Comparison of ENCODE assay signal across 12 cellular contexts in genomic region chr3:56916697-56917336, GRCh38.
A peak's percentile ranks its signal among the peaks of the same experiment; 100 is the strongest.
DNase-seq lines count a peak whose midpoint lies in the region; ATAC-seq, FAIRE-seq and TF ChIP-seq lines count a peak whose summit lies in the region.
"Had no signal": no experiment of that assay in that cellular context is flagged by ENCODE, and none has a peak within 500 bp of the region (broad histone marks: within the 10 kb centered on the region; RNA-seq: fewer than 3 reads in every experiment).

No MANE protein-coding gene starts in this region.

- POLR2A ChIA-PET in activated CD4-positive, alpha-beta T cell treated with anti-CD3 and anti-CD28 coated beads for 36 hours (lab: Charles Lee), result interaction anchor here (0.6 to 2.0 kb wide), 5 partner anchors 41 to 127 kb away, joined by 3 to 10 read pairs (median 5); no protein-coding TSS in a partner anchor

- H3K27ac ChIP-seq in Karpas-422 (ENCODE audit: low read length), result peak overlapping the region; percentile 96
- peak overlapping the region; percentile 48 to 80 for H3K27ac ChIP-seq in small intestine (ENCODE audit: low read depth in 1 of 2, low read length in 1 of 2)
- H3K27ac ChIP-seq: brain microvascular endothelial cell had no signal

- 68 to 85% (median 71%) methylated on average over 5 of the region's 5 CpGs for WGBS in small intestine, 3 donors

- H3K4me1 ChIP-seq in Karpas-422 (ENCODE audit: low read length), result peaks cover 70% of the 10 kb centered on the region
- peaks cover 0 to 6% of the 10 kb centered on the region in 2 donors for H3K4me1 ChIP-seq in small intestine (ENCODE audit: control insufficient read depth in 2 of 2, insufficient read depth in 1 of 2, low read depth in 1 of 2, low read length in 1 of 2)

- H3K4me3 ChIP-seq in Karpas-422 (ENCODE audit: low read length) (peak overlapping the region; percentile 77), small intestine (ENCODE audit: low read depth in 1 of 2, low read length in 2 of 2) (no peak overlapping the region)
- H3K4me3 ChIP-seq: K562 had no signal

- intact Hi-C loops in activated CD4-positive, alpha-beta T cell treated with anti-CD3 and anti-CD28 coated beads for 36 hours (cut with DNase I, micrococcal nuclease), result loop anchor here (1.0 to 10.0 kb wide), 15 partner anchors 14 to 308 kb away; partner anchors contain the start of genes APPL1 (in 1 of the 2) and ARHGEF3 (in 1 of the 2)
- intact Hi-C loops in dendritic cell treated with granulocyte-macrophage colony-stimulating factor and Interleukin-4, amounts not matched to agents 40 ng/mL and 50 ng/mL, for 4 days (cut with micrococcal nuclease), result no loop called here

- H3K36me3 ChIP-seq in Karpas-422 (ENCODE audit: insufficient read depth, low read length) (no peaks in the 10 kb centered on the region), small intestine (ENCODE audit: control insufficient read depth in 2 of 2, insufficient read depth in 2 of 2, low read length in 2 of 2) (no peaks in the 10 kb centered on the region)
- H3K36me3 ChIP-seq: brain microvascular endothelial cell had no signal

- no peaks in the 10 kb centered on the region for H3K79me2 ChIP-seq in Karpas-422 (ENCODE audit: low read length)

- peak; percentile 32 for ATAC-seq in activated CD4-positive, alpha-beta T cell treated with anti-CD3 and anti-CD28 coated beads for 36 hours
- no peak for ATAC-seq in GM18858 (IDR thresholded peaks at IDR 0.05; ENCODE audit: unreplicated experiment)

- CTCF ChIA-PET in activated CD4-positive, alpha-beta T cell treated with anti-CD3 and anti-CD28 coated beads for 36 hours (lab: Charles Lee), result interaction anchor here (0.6 to 4.3 kb wide), 19 partner anchors 11 to 1692 kb away, joined by 3 to 48 read pairs (median 4); no protein-coding TSS in a partner anchor

- peak overlapping the region; percentile 78 for H3K9ac ChIP-seq in Karpas-422 (ENCODE audit: low read length)

- FAIRE-seq in small intestine (lab: Jason Lieb, UNC), result no peak
- FAIRE-seq: A204.1, K562, urothelium cell line had no signal

- H3K4me1 Mint-ChIP-seq in activated CD4-positive, alpha-beta T cell treated with anti-CD3 and anti-CD28 coated beads for 36 hours, result peaks cover 76% of the 10 kb centered on the region
- peaks cover 56% of the 10 kb centered on the region for H3K4me1 Mint-ChIP-seq in dendritic cell treated with granulocyte-macrophage colony-stimulating factor and Interleukin-4, amounts not matched to agents 40 ng/mL and 50 ng/mL, for 4 days (ENCODE audit: low read depth)
- peaks cover 36% of the 10 kb centered on the region for H3K4me1 Mint-ChIP-seq in mesothelial cell of epicardium

- H3K4me2 ChIP-seq in Karpas-422 (ENCODE audit: low read depth, low read length, poor library complexity, severe bottlenecking), result peak overlapping the region; percentile 95

- H2AFZ ChIP-seq in Karpas-422 (ENCODE audit: low read length), result no peak overlapping the region; the same call in 1 of the 2 replicates

- H3K27me3 ChIP-seq in Karpas-422 (ENCODE audit: low read length) (no peaks in the 10 kb centered on the region), small intestine (ENCODE audit: control insufficient read depth in 2 of 2, insufficient read depth in 2 of 2, low read length in 2 of 2) (no peaks in the 10 kb centered on the region)
- H3K27me3 ChIP-seq: brain microvascular endothelial cell had no signal

- DNase-seq in activated CD4-positive, alpha-beta T cell treated with anti-CD3 and anti-CD28 coated beads for 36 hours, result peak; percentile 48
- DNase-seq in activated CD4-positive, alpha-beta T cell treated with anti-CD3 and anti-CD28 coated beads, Interleukin-2, amount 50 U/mL, for 4 hours, result no peak
- DNase-seq in Karpas-422 (peak; percentile 65), small intestine (no peak), mesothelial cell of epicardium (ENCODE audit: low spot score in 2 of 2, unreplicated experiment in 2 of 2) (no peak)
- no peak for DNase-seq in activated CD4-positive, CD25-positive, alpha-beta regulatory T cell treated with anti-CD3 and anti-CD28 coated beads, Interleukin-2, amount 50 U/mL, for 72 hours
- DNase-seq: brain microvascular endothelial cell had no signal

- no peaks in the 10 kb centered on the region for H4K20me1 ChIP-seq in Karpas-422 (ENCODE audit: insufficient read depth, low read depth, low read length)

- TF ChIP-seq CTCF in mesothelial cell of epicardium (IDR thresholded peaks at IDR 0.05; ENCODE audit: unreplicated experiment), result no peak

- H3K9me3 Mint-ChIP-seq in activated CD4-positive, alpha-beta T cell treated with anti-CD3 and anti-CD28 coated beads for 36 hours (ENCODE audit: low read depth), result no peaks in the 10 kb centered on the region
- no peaks in the 10 kb centered on the region for H3K9me3 Mint-ChIP-seq in dendritic cell treated with granulocyte-macrophage colony-stimulating factor and Interleukin-4, amounts not matched to agents 40 ng/mL and 50 ng/mL, for 4 days
- H3K9me3 Mint-ChIP-seq in mesothelial cell of epicardium, result no peaks in the 10 kb centered on the region

- H3K9me2 ChIP-seq in Karpas-422 (replicated peaks; ENCODE audit: insufficient read depth, low read length), result no peaks in the 10 kb centered on the region

- H3K36me3 Mint-ChIP-seq in activated CD4-positive, alpha-beta T cell treated with anti-CD3 and anti-CD28 coated beads for 36 hours (ENCODE audit: low read depth), result peaks cover 3% of the 10 kb centered on the region
- no peaks in the 10 kb centered on the region for H3K36me3 Mint-ChIP-seq in dendritic cell treated with granulocyte-macrophage colony-stimulating factor and Interleukin-4, amounts not matched to agents 40 ng/mL and 50 ng/mL, for 4 days (ENCODE audit: low read depth)
- H3K36me3 Mint-ChIP-seq in mesothelial cell of epicardium, result peaks cover 2% of the 10 kb centered on the region

- no peaks in the 10 kb centered on the region for H3K27me3 Mint-ChIP-seq in activated CD4-positive, alpha-beta T cell treated with anti-CD3 and anti-CD28 coated beads for 36 hours
- no peaks in the 10 kb centered on the region for H3K27me3 Mint-ChIP-seq in dendritic cell treated with granulocyte-macrophage colony-stimulating factor and Interleukin-4, amounts not matched to agents 40 ng/mL and 50 ng/mL, for 4 days
- H3K27me3 Mint-ChIP-seq in mesothelial cell of epicardium (ENCODE audit: low read depth), result peaks cover 3% of the 10 kb centered on the region

- H3K27ac Mint-ChIP-seq in activated CD4-positive, alpha-beta T cell treated with anti-CD3 and anti-CD28 coated beads for 36 hours, result peak overlapping the region; percentile 79
- peak overlapping the region; percentile 72 for H3K27ac Mint-ChIP-seq in dendritic cell treated with granulocyte-macrophage colony-stimulating factor and Interleukin-4, amounts not matched to agents 40 ng/mL and 50 ng/mL, for 4 days
- H3K27ac Mint-ChIP-seq in mesothelial cell of epicardium, result no peak overlapping the region

- H3K9me3 ChIP-seq in Karpas-422 (ENCODE audit: low read length) (no peaks in the 10 kb centered on the region), small intestine (ENCODE audit: control insufficient read depth, low read depth) (no peaks in the 10 kb centered on the region)

- peak overlapping the region; percentile 73 for H3K4me3 Mint-ChIP-seq in activated CD4-positive, alpha-beta T cell treated with anti-CD3 and anti-CD28 coated beads for 36 hours
- no peak overlapping the region for H3K4me3 Mint-ChIP-seq in dendritic cell treated with granulocyte-macrophage colony-stimulating factor and Interleukin-4, amounts not matched to agents 40 ng/mL and 50 ng/mL, for 4 days
- H3K4me3 Mint-ChIP-seq in mesothelial cell of epicardium, result no peak overlapping the region

Comparison
In these comparisons a context has a peak if more than half of its experiments do, and no peak if none do; other contexts are left out.
1. DNase-seq: peak in activated CD4-positive, alpha-beta T cell treated with anti-CD3 and anti-CD28 coated beads for 36 hours (single experiment) and Karpas-422 (single experiment); none in activated CD4-positive, alpha-beta T cell treated with anti-CD3 and anti-CD28 coated beads, Interleukin-2, amount 50 U/mL, for 4 hours (0 of 2), small intestine (single experiment), mesothelial cell of epicardium (0 of 2) and activated CD4-positive, CD25-positive, alpha-beta regulatory T cell treated with anti-CD3 and anti-CD28 coated beads, Interleukin-2, amount 50 U/mL, for 72 hours (single experiment).